1 cellular context compared by ENCODE assay signal in the genomic region with DNA sequence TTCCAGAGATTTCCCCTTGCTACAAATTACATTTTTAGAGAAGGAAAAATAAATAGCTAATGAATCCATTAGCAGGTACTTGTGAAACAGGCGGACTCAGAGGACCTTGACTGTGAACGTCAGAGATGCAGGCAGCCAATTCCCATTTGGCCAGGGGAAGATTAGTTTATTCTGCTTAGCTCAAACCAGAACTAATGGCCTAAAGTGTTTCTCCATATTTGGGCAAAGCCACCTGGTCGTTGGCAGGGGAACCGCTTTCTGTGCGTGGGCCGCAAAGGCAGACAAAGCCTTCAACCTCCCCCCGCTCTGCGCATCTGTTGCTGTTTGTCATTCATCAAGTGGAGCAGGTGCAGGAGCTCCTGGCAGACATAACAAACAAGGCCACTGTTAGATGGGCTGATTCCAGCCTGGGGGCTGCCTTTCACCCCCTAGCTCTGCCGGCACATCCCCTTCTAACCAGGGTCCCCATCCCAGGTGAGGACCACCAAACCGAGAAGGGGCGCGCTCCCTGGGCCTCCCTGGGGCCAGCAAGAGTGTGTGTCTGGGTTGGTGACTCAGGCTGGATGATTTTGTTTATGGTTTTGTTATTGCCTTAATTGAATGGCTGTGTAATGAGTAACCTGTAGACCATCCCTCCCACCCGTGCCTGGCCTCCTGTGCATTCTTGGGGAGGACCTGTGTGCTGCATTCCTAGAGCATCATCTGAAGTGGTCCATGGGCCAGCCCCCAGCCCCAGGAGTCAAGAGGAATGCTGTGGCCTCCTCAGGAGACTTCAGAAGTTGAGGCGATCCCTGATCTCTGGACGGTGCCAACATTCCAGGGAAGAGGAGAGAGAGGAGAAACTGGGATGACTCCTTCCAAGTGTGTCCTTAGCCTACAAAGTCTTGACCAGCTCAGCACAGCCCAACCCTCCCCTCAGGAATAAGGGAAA.
TF ChIP-seq lines count a peak whose summit lies in the region.

No MANE protein-coding gene starts in this region.

TF ChIP-seq in HEK293, 187 proteins besides CTCF, POLR2A, EP300 and RAD21 (continued from another document):
- TF ChIP-seq TSHZ1 (tag by site-specific recombination; IDR thresholded peaks at IDR 0.05; ENCODE audit: borderline replicate concordance) = peak; percentile 22; the same call in 1 of the 2 replicates
- TF ChIP-seq, protein P1, sequence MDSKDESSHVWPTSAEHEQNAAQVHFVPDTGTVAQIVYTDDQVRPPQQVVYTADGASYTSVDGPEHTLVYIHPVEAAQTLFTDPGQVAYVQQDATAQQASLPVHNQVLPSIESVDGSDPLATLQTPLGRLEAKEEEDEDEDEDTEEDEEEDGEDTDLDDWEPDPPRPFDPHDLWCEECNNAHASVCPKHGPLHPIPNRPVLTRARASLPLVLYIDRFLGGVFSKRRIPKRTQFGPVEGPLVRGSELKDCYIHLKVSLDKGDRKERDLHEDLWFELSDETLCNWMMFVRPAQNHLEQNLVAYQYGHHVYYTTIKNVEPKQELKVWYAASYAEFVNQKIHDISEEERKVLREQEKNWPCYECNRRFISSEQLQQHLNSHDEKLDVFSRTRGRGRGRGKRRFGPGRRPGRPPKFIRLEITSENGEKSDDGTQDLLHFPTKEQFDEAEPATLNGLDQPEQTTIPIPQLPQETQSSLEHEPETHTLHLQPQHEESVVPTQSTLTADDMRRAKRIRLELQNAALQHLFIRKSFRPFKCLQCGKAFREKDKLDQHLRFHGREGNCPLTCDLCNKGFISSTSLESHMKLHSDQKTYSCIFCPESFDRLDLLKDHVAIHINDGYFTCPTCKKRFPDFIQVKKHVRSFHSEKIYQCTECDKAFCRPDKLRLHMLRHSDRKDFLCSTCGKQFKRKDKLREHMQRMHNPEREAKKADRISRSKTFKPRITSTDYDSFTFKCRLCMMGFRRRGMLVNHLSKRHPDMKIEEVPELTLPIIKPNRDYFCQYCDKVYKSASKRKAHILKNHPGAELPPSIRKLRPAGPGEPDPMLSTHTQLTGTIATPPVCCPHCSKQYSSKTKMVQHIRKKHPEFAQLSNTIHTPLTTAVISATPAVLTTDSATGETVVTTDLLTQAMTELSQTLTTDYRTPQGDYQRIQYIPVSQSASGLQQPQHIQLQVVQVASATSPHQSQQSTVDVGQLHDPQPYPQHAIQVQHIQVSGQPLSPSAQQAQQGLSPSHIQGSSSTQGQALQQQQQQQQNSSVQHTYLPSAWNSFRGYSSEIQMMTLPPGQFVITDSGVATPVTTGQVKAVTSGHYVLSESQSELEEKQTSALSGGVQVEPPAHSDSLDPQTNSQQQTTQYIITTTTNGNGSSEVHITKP (tag by site-specific recombination; IDR thresholded peaks at IDR 0.05) = peak; percentile 89
- peak; percentile 96 for TF ChIP-seq SCRT1 (tag by site-specific recombination; IDR thresholded peaks at IDR 0.05; ENCODE audit: borderline replicate concordance)
- TF ChIP-seq, protein P2, sequence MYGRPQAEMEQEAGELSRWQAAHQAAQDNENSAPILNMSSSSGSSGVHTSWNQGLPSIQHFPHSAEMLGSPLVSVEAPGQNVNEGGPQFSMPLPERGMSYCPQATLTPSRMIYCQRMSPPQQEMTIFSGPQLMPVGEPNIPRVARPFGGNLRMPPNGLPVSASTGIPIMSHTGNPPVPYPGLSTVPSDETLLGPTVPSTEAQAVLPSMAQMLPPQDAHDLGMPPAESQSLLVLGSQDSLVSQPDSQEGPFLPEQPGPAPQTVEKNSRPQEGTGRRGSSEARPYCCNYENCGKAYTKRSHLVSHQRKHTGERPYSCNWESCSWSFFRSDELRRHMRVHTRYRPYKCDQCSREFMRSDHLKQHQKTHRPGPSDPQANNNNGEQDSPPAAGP (tag by site-specific recombination; IDR thresholded peaks at IDR 0.05) = peak; percentile 69
- TF ChIP-seq ZNF2 (tag by site-specific recombination; IDR thresholded peaks at IDR 0.05) = 0 out of 2 replicates have a peak, but pooled peaks have one; percentile 43
- TF ChIP-seq ZBTB48 (tag by site-specific recombination; IDR thresholded peaks at IDR 0.05) = peak; percentile 69; the same call in 1 of the 2 replicates
- TF ChIP-seq, protein P3, sequence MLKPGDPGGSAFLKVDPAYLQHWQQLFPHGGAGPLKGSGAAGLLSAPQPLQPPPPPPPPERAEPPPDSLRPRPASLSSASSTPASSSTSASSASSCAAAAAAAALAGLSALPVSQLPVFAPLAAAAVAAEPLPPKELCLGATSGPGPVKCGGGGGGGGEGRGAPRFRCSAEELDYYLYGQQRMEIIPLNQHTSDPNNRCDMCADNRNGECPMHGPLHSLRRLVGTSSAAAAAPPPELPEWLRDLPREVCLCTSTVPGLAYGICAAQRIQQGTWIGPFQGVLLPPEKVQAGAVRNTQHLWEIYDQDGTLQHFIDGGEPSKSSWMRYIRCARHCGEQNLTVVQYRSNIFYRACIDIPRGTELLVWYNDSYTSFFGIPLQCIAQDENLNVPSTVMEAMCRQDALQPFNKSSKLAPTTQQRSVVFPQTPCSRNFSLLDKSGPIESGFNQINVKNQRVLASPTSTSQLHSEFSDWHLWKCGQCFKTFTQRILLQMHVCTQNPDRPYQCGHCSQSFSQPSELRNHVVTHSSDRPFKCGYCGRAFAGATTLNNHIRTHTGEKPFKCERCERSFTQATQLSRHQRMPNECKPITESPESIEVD (tag by site-specific recombination; IDR thresholded peaks at IDR 0.05) = peak; percentile 52
- no peak for TF ChIP-seq ZNF776 (tag by site-specific recombination; IDR thresholded peaks at IDR 0.05; ENCODE audit: borderline replicate concordance)
- peak; percentile 63 for TF ChIP-seq ZNF629 (tag by site-specific recombination; IDR thresholded peaks at IDR 0.05)
- peak; percentile 33; the same call in 1 of the 2 replicates for TF ChIP-seq ZFP37 (tag by site-specific recombination; IDR thresholded peaks at IDR 0.05)
- TF ChIP-seq ZXDB (tag by site-specific recombination; IDR thresholded peaks at IDR 0.05) = peak; percentile 62
- TF ChIP-seq TCF7L2 (IDR thresholded peaks at IDR 0.05; ENCODE audit: borderline replicate concordance, low read depth, low read length) = no peak
- 0 out of 2 replicates have a peak, but pooled peaks have one; percentile 20 for TF ChIP-seq BCL11A (tag by site-specific recombination; IDR thresholded peaks at IDR 0.05; ENCODE audit: low read depth)
- TF ChIP-seq ZNF654 (tag by site-specific recombination; IDR thresholded peaks at IDR 0.05; ENCODE audit: low read depth) = no peak
- peak; percentile 47 for TF ChIP-seq ZFHX2 (tag by site-specific recombination; conservative IDR thresholded peaks at IDR 0.05)
- no peak for TF ChIP-seq FEZF1 (tag by site-specific recombination; IDR thresholded peaks at IDR 0.05)
- TF ChIP-seq ZBTB1 (tag by site-specific recombination; IDR thresholded peaks at IDR 0.05) = 0 out of 2 replicates have a peak, but pooled peaks have one; percentile 27
- TF ChIP-seq ZNF10 (tag by site-specific recombination; IDR thresholded peaks at IDR 0.05) = peak; percentile 33; the same call in 1 of the 2 replicates
- peak; percentile 99 for TF ChIP-seq SCRT2 (tag by site-specific recombination; IDR thresholded peaks at IDR 0.05)
- TF ChIP-seq GFI1B (tag by site-specific recombination; IDR thresholded peaks at IDR 0.05) = no peak
- peak; percentile 54 for TF ChIP-seq ZNF600 (tag by site-specific recombination; IDR thresholded peaks at IDR 0.05)
- peak; percentile 53; the same call in 1 of the 2 replicates for TF ChIP-seq ZNF394 (tag by site-specific recombination; IDR thresholded peaks at IDR 0.05; ENCODE audit: borderline replicate concordance)
- TF ChIP-seq ZBTB17 (tag by site-specific recombination; IDR thresholded peaks at IDR 0.05) = peak; percentile 64
- TF ChIP-seq, protein P4, sequence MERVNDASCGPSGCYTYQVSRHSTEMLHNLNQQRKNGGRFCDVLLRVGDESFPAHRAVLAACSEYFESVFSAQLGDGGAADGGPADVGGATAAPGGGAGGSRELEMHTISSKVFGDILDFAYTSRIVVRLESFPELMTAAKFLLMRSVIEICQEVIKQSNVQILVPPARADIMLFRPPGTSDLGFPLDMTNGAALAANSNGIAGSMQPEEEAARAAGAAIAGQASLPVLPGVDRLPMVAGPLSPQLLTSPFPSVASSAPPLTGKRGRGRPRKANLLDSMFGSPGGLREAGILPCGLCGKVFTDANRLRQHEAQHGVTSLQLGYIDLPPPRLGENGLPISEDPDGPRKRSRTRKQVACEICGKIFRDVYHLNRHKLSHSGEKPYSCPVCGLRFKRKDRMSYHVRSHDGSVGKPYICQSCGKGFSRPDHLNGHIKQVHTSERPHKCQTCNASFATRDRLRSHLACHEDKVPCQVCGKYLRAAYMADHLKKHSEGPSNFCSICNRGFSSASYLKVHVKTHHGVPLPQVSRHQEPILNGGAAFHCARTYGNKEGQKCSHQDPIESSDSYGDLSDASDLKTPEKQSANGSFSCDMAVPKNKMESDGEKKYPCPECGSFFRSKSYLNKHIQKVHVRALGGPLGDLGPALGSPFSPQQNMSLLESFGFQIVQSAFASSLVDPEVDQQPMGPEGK (tag by site-specific recombination; IDR thresholded peaks at IDR 0.05) = peak; percentile 61
- TF ChIP-seq, protein P5, sequence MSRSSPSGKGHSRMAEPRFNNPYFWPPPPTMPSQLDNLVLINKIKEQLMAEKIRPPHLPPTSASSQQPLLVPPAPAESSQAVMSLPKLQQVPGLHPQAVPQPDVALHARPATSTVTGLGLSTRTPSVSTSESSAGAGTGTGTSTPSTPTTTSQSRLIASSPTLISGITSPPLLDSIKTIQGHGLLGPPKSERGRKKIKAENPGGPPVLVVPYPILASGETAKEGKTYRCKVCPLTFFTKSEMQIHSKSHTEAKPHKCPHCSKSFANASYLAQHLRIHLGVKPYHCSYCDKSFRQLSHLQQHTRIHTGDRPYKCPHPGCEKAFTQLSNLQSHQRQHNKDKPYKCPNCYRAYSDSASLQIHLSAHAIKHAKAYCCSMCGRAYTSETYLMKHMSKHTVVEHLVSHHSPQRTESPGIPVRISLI (tag by site-specific recombination; IDR thresholded peaks at IDR 0.05) = 0 out of 2 replicates have a peak, but pooled peaks have one; percentile 33
TF ChIP-seq in HEK293: peak in this region for 32.
